20 cellular contexts compared by ENCODE assay signal in genomic region chr3:53551324-53551723, GRCh38. TPM values are rescaled to one million over a fixed set of nuclear protein-coding genes. Genes with fewer than 3 reads are reported as not detected.
A peak's percentile ranks its signal among the peaks of the same experiment; 100 is the strongest.
DNase-seq lines count a peak whose midpoint lies in the region; ATAC-seq lines count a peak whose summit lies in the region.
"Had no signal": no experiment of that assay in that cellular context is flagged by ENCODE, and none has a peak within 500 bp of the region (broad histone marks: within the 10 kb centered on the region; RNA-seq: fewer than 3 reads in every experiment).

No MANE protein-coding gene starts in this region.

- no peak overlapping the region for H3K4me3 Mint-ChIP-seq in stimulated activated naive CD8-positive, alpha-beta T cell treated with anti-CD3 and anti-CD28 coated beads, Interleukin-15, amount 100 ng/mL, for 72 hours
- H3K4me3 Mint-ChIP-seq in activated T-helper 2 cell treated with anti-CD3 and anti-CD28 coated beads, Interferon-gamma antibody, Interleukin-2, Interleukin-4, amounts not matched to agents 10 μg/mL and 5 μg/mL and 100 μg/mL, durations not matched to agents 14 hours and 24 hours and 36 hours (ENCODE audit: low read depth) = no peak overlapping the region
- no peak overlapping the region for H3K4me3 Mint-ChIP-seq in stimulated activated memory B cell treated with anti-CD40 and anti-IgM and Interleukin-4, amounts not matched to agents 10 μg/mL and 1 μg/mL and 100 μg/mL, for 72 hours
- H3K4me3 Mint-ChIP-seq: CD4-positive, alpha-beta T cell; H9; HFFc6 had no signal

- H3K27me3 Mint-ChIP-seq in stimulated activated naive CD8-positive, alpha-beta T cell treated with anti-CD3 and anti-CD28 coated beads, Interleukin-15, amount 100 ng/mL, for 72 hours = peaks cover 24% of the 10 kb centered on the region
- no peaks in the 10 kb centered on the region for H3K27me3 Mint-ChIP-seq in activated T-helper 2 cell treated with anti-CD3 and anti-CD28 coated beads, Interferon-gamma antibody, Interleukin-2, Interleukin-4, amounts not matched to agents 10 μg/mL and 5 μg/mL and 100 μg/mL, durations not matched to agents 14 hours and 24 hours and 36 hours (ENCODE audit: low read depth)
- no peaks in the 10 kb centered on the region for H3K27me3 Mint-ChIP-seq in stimulated activated memory B cell treated with anti-CD40 and anti-IgM and Interleukin-4, amounts not matched to agents 10 μg/mL and 1 μg/mL and 100 μg/mL, for 72 hours

- DNase-seq in stimulated activated naive CD8-positive, alpha-beta T cell treated with anti-CD3 and anti-CD28 coated beads, Interleukin-15, Interleukin-2, amounts not matched to agents 100 U/mL and 50 U/mL, for 24 hours = no peak
- no peak for DNase-seq in stimulated activated naive CD8-positive, alpha-beta T cell treated with anti-CD3 and anti-CD28 coated beads, Interleukin-15, amount 100 ng/mL, for 72 hours
- no peak for DNase-seq in activated T-helper 2 cell treated with anti-CD3 and anti-CD28 coated beads, Interferon-gamma antibody, Interleukin-2, Interleukin-4, amounts not matched to agents 10 μg/mL and 5 μg/mL and 100 μg/mL, durations not matched to agents 14 hours and 24 hours and 36 hours (ENCODE audit: low spot score)
- DNase-seq in HT-29 (ENCODE audit: low spot score) (no peak), NCI-H1092 (lab: John Stamatoyannopoulos, UW) (no peak), NCI-H146 treated with DMSO at 0.1 percent for 48 hours (lab: John Stamatoyannopoulos, UW; ENCODE audit: unreplicated experiment) (no peak)
- DNase-seq: CD4-positive, alpha-beta T cell; COR-L47; DMS79; H9; HFFc6; MV-4-11; NCI-H187; NCI-H446 treated with DMSO at 0.1 percent for 48 hours; NCI-H526 treated with DMSO at 0.1 percent for 48 hours; PC-9; SIG-M5; SK-N-SH had no signal

- intact Hi-C loops in activated T-helper 2 cell treated with anti-CD3 and anti-CD28 coated beads, Interferon-gamma antibody, Interleukin-2, Interleukin-4, amounts not matched to agents 10 μg/mL and 5 μg/mL and 100 μg/mL, durations not matched to agents 14 hours and 24 hours and 36 hours (cut with micrococcal nuclease) = no loop called here

- no peaks in the 10 kb centered on the region for H3K9me3 Mint-ChIP-seq in stimulated activated naive CD8-positive, alpha-beta T cell treated with anti-CD3 and anti-CD28 coated beads, Interleukin-15, amount 100 ng/mL, for 72 hours
- H3K9me3 Mint-ChIP-seq in activated T-helper 2 cell treated with anti-CD3 and anti-CD28 coated beads, Interferon-gamma antibody, Interleukin-2, Interleukin-4, amounts not matched to agents 10 μg/mL and 5 μg/mL and 100 μg/mL, durations not matched to agents 14 hours and 24 hours and 36 hours = peaks cover 3% of the 10 kb centered on the region
- no peaks in the 10 kb centered on the region for H3K9me3 Mint-ChIP-seq in stimulated activated memory B cell treated with anti-CD40 and anti-IgM and Interleukin-4, amounts not matched to agents 10 μg/mL and 1 μg/mL and 100 μg/mL, for 72 hours
- H3K9me3 Mint-ChIP-seq: CD4-positive, alpha-beta T cell; H9; HFFc6 had no signal

- no peak overlapping the region for H3K27ac Mint-ChIP-seq in stimulated activated naive CD8-positive, alpha-beta T cell treated with anti-CD3 and anti-CD28 coated beads, Interleukin-15, amount 100 ng/mL, for 72 hours
- peak overlapping the region; percentile 10 for H3K27ac Mint-ChIP-seq in activated T-helper 2 cell treated with anti-CD3 and anti-CD28 coated beads, Interferon-gamma antibody, Interleukin-2, Interleukin-4, amounts not matched to agents 10 μg/mL and 5 μg/mL and 100 μg/mL, durations not matched to agents 14 hours and 24 hours and 36 hours
- H3K27ac Mint-ChIP-seq in stimulated activated memory B cell treated with anti-CD40 and anti-IgM and Interleukin-4, amounts not matched to agents 10 μg/mL and 1 μg/mL and 100 μg/mL, for 72 hours = peak overlapping the region; percentile 92
- H3K27ac Mint-ChIP-seq: CD4-positive, alpha-beta T cell; H9; HFFc6 had no signal

- peaks cover 3% of the 10 kb centered on the region for H3K36me3 Mint-ChIP-seq in activated T-helper 2 cell treated with anti-CD3 and anti-CD28 coated beads, Interferon-gamma antibody, Interleukin-2, Interleukin-4, amounts not matched to agents 10 μg/mL and 5 μg/mL and 100 μg/mL, durations not matched to agents 14 hours and 24 hours and 36 hours (ENCODE audit: low read depth)
- no peaks in the 10 kb centered on the region for H3K36me3 Mint-ChIP-seq in stimulated activated memory B cell treated with anti-CD40 and anti-IgM and Interleukin-4, amounts not matched to agents 10 μg/mL and 1 μg/mL and 100 μg/mL, for 72 hours

- no peaks in the 10 kb centered on the region for H3K4me1 Mint-ChIP-seq in stimulated activated naive CD8-positive, alpha-beta T cell treated with anti-CD3 and anti-CD28 coated beads, Interleukin-15, amount 100 ng/mL, for 72 hours
- peaks cover 43% of the 10 kb centered on the region for H3K4me1 Mint-ChIP-seq in activated T-helper 2 cell treated with anti-CD3 and anti-CD28 coated beads, Interferon-gamma antibody, Interleukin-2, Interleukin-4, amounts not matched to agents 10 μg/mL and 5 μg/mL and 100 μg/mL, durations not matched to agents 14 hours and 24 hours and 36 hours (ENCODE audit: low read depth)
- peaks cover 26% of the 10 kb centered on the region for H3K4me1 Mint-ChIP-seq in stimulated activated memory B cell treated with anti-CD40 and anti-IgM and Interleukin-4, amounts not matched to agents 10 μg/mL and 1 μg/mL and 100 μg/mL, for 72 hours

- peak; percentile 60 for ATAC-seq in stimulated activated naive CD8-positive, alpha-beta T cell treated with anti-CD3 and anti-CD28 coated beads, Interleukin-15, Interleukin-2, amounts not matched to agents 100 U/mL and 50 U/mL, for 24 hours
- ATAC-seq in stimulated activated naive CD8-positive, alpha-beta T cell treated with anti-CD3 and anti-CD28 coated beads, Interleukin-15, amount 100 ng/mL, for 72 hours = no peak
- peak; percentile 20 for ATAC-seq in esophagus mucosa
- no peak for ATAC-seq in stimulated activated memory B cell treated with anti-CD40 and anti-IgM and Interleukin-4, amounts not matched to agents 10 μg/mL and 1 μg/mL and 100 μg/mL, for 72 hours

RNA-seq across cellular contexts. Expression of gene CACNA1D, which starts 56.9 kb away (rescaled TPM):
- total RNA-seq in activated T-helper 2 cell treated with anti-CD3 and anti-CD28 coated beads, Interferon-gamma antibody, Interleukin-2, Interleukin-4, amounts not matched to agents 10 μg/mL and 5 μg/mL and 100 μg/mL, durations not matched to agents 14 hours and 24 hours and 36 hours = 7.7 and 9.3 TPM in 2 replicates
- total RNA-seq in esophagus mucosa = 0.52 TPM
- total RNA-seq in HT-29 (2014; rRNA removed; shearing (Covaris generic)) = 17.1 and 25.3 TPM in 2 replicates
- total RNA-seq: CD4-positive, alpha-beta T cell; PC-9 had no signal

Comparison
In these comparisons a context has a peak if more than half of its experiments do, and no peak if none do; other contexts are left out.
1. ATAC-seq: peak in stimulated activated naive CD8-positive, alpha-beta T cell treated with anti-CD3 and anti-CD28 coated beads, Interleukin-15, Interleukin-2, amounts not matched to agents 100 U/mL and 50 U/mL, for 24 hours (single experiment) and esophagus mucosa (single experiment); none in stimulated activated naive CD8-positive, alpha-beta T cell treated with anti-CD3 and anti-CD28 coated beads, Interleukin-15, amount 100 ng/mL, for 72 hours (single experiment) and stimulated activated memory B cell treated with anti-CD40 and anti-IgM and Interleukin-4, amounts not matched to agents 10 μg/mL and 1 μg/mL and 100 μg/mL, for 72 hours (single experiment).
2. H3K27ac Mint-ChIP-seq: peak in activated T-helper 2 cell treated with anti-CD3 and anti-CD28 coated beads, Interferon-gamma antibody, Interleukin-2, Interleukin-4, amounts not matched to agents 10 μg/mL and 5 μg/mL and 100 μg/mL, durations not matched to agents 14 hours and 24 hours and 36 hours (single experiment) and stimulated activated memory B cell treated with anti-CD40 and anti-IgM and Interleukin-4, amounts not matched to agents 10 μg/mL and 1 μg/mL and 100 μg/mL, for 72 hours (single experiment); none in stimulated activated naive CD8-positive, alpha-beta T cell treated with anti-CD3 and anti-CD28 coated beads, Interleukin-15, amount 100 ng/mL, for 72 hours (0 of 2).